8 cellular contexts compared by ENCODE assay signal in the genomic region with DNA sequence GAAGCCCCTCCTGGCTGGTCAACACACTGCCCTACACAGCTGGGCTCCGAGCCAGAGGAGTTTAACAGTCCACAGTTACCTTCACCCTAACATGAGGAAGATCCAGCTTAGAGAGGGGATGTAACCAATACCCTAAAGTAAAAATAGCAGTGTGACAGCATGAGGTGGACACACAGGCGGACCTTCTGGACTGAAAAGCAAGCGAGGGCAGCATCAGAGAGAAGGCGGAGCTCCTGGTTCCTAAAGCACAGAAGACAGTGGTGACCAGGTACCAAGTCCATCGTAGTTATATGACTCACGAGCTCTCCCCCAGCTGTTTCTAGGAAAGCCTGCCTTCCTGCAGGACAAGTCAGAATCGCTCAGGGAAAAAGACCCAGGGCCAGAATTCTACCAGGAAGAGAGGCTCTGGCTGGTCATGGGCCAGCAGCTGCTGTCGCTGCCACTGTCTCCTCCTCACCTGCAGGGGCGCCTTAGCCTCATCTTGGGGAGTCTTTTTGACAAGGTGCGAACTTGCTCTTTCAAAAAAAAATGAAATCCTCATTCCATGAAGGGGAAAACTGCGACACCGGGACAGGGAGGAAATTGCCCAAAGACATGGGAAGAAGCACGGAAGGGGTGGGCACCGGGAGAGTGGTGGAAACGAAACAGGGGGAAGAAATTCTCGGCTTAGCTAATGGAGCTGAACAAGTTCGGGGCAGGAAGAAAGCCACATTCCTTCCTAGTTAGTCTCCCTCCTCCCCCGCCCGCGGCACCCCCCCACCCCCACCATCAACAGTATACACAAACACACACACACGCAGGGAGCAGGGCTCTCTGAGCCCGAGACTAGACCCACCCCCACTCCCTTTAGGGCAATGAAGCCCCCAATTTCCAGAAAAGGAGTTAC. TPM values are rescaled to one million over a fixed set of nuclear protein-coding genes. Genes with fewer than 3 reads are reported as not detected.
DNase-seq lines count a peak whose midpoint lies in the region; ATAC-seq and TF ChIP-seq lines count a peak whose summit lies in the region.

No MANE protein-coding gene starts in this region.

- CTCF ChIA-PET in naive thymus-derived CD4-positive, alpha-beta T cell (lab: Charles Lee) = interaction anchor here (0.6 to 2.8 kb wide), 19 partner anchors 9 to 399 kb away, joined by 3 to 19 read pairs (median 4); a partner anchor contains a TSS

- no peaks in the 10 kb centered on the region for H3K27me3 ChIP-seq in esophagus (ENCODE audit: control insufficient read depth in 1 of 2, insufficient read depth in 2 of 2, low read length in 2 of 2)
- no peaks in the 10 kb centered on the region for H3K27me3 ChIP-seq in naive thymus-derived CD4-positive, alpha-beta T cell (ENCODE audit: control insufficient read depth in 2 of 2, insufficient read depth in 2 of 2, low read length in 2 of 2)
- no peaks in the 10 kb centered on the region for H3K27me3 ChIP-seq in tibial nerve

- DNase-seq in AML-193 (lab: John Stamatoyannopoulos, UW) (peak; percentile 63 to 69), GM19238 (ENCODE audit: insufficient read length, low spot score) (peak; percentile 58), NCI-H82 (lab: John Stamatoyannopoulos, UW) (peak; percentile 80), tibial nerve (ENCODE audit: low spot score in 2 of 2) (peak in 1 of 2 donors; percentile 49)
- peak; percentile 56 for DNase-seq in activated CD8-positive, alpha-beta memory T cell treated with anti-CD3 and anti-CD28 coated beads, Interleukin-2, amount 50 U/mL, for 4 hours
- peak; percentile 40 to 68 (median 60) for DNase-seq in naive thymus-derived CD4-positive, alpha-beta T cell

- 7 to 9% methylated on average over 19 to 22 of the region's 22 CpGs for WGBS in esophagus, 2 donors
- WGBS in tibial nerve, 2 donors = 11 to 13% methylated on average over 22 of the region's 22 CpGs

- peak in 1 of 2 donors; percentile 28 for TF ChIP-seq EP300 in tibial nerve (IDR thresholded peaks at IDR 0.05)

- H3K36me3 ChIP-seq in esophagus (ENCODE audit: control insufficient read depth in 2 of 2, insufficient read depth in 2 of 2, low read length in 1 of 2) = no peaks in the 10 kb centered on the region
- peaks cover 0 to 4% (median 0%) of the 10 kb centered on the region in 3 experiments for H3K36me3 ChIP-seq in naive thymus-derived CD4-positive, alpha-beta T cell (ENCODE audit: control insufficient read depth in 2 of 3, insufficient read depth in 3 of 3, low read length in 3 of 3)
- no peaks in the 10 kb centered on the region for H3K36me3 ChIP-seq in tibial nerve

- H3K9me3 Mint-ChIP-seq in naive thymus-derived CD4-positive, alpha-beta T cell = no peaks in the 10 kb centered on the region

- intact Hi-C loops in naive thymus-derived CD4-positive, alpha-beta T cell (cut with micrococcal nuclease) = loop anchor here (1.0 to 10.0 kb wide), 7 partner anchors 48 to 1215 kb away; a partner anchor contains a TSS

- TF ChIP-seq CTCF in tibial nerve (IDR thresholded peaks at IDR 0.05) = peak; percentile 34 to 70 (median 53)

- H3K27ac ChIP-seq in esophagus (ENCODE audit: low read depth in 2 of 2, low read length in 1 of 2) (peak overlapping the region; percentile 96 to 98), tibial nerve (peak overlapping the region; percentile 88 to 99 (median 96))
- peak overlapping the region; percentile 94 for H3K27ac ChIP-seq in naive thymus-derived CD4-positive, alpha-beta T cell (ENCODE audit: low read depth, low read length)

- H3K4me3 ChIP-seq in esophagus (ENCODE audit: low read depth in 1 of 2, low read length in 2 of 2) = peak overlapping the region; percentile 83 to 93
- H3K4me3 ChIP-seq in naive thymus-derived CD4-positive, alpha-beta T cell (ENCODE audit: low read length) = peak overlapping the region; percentile 89
- peak overlapping the region; percentile 90 to 99 (median 96) for H3K4me3 ChIP-seq in tibial nerve

- no peaks in the 10 kb centered on the region for H3K36me3 Mint-ChIP-seq in naive thymus-derived CD4-positive, alpha-beta T cell

- TF ChIP-seq POLR2A in tibial nerve (IDR thresholded peaks at IDR 0.05) = no peak

- no peaks in the 10 kb centered on the region for H3K9me3 ChIP-seq in esophagus (ENCODE audit: control insufficient read depth in 2 of 2, insufficient read depth in 1 of 2, low read depth in 1 of 2, low read length in 1 of 2)
- no peaks in the 10 kb centered on the region for H3K9me3 ChIP-seq in naive thymus-derived CD4-positive, alpha-beta T cell (ENCODE audit: control insufficient read depth in 2 of 3, low read length in 3 of 3)
- no peaks in the 10 kb centered on the region for H3K9me3 ChIP-seq in tibial nerve

- peaks cover 6 to 9% of the 10 kb centered on the region in 2 donors for H3K4me1 ChIP-seq in esophagus (ENCODE audit: control insufficient read depth in 2 of 2, insufficient read depth in 2 of 2, low read length in 1 of 2)
- H3K4me1 ChIP-seq in naive thymus-derived CD4-positive, alpha-beta T cell (ENCODE audit: control insufficient read depth in 2 of 2, insufficient read depth in 2 of 2, low read length in 2 of 2) = peaks cover 5 to 26% of the 10 kb centered on the region in 2 donors
- peaks cover 0 to 53% (median 21%) of the 10 kb centered on the region in 4 donors for H3K4me1 ChIP-seq in tibial nerve

- peak overlapping the region; percentile 88 to 98 (median 90) for H3K27ac Mint-ChIP-seq in naive thymus-derived CD4-positive, alpha-beta T cell

- no peak for ATAC-seq in naive thymus-derived CD4-positive, alpha-beta T cell
- ATAC-seq in HG02938 (IDR thresholded peaks at IDR 0.05; ENCODE audit: unreplicated experiment) = no peak

- peaks cover 5 to 38% (median 32%) of the 10 kb centered on the region in 7 donors for H3K4me1 Mint-ChIP-seq in naive thymus-derived CD4-positive, alpha-beta T cell

- peak overlapping the region; percentile 87 to 99 (median 94) for H3K4me3 Mint-ChIP-seq in naive thymus-derived CD4-positive, alpha-beta T cell

- no peaks in the 10 kb centered on the region for H3K27me3 Mint-ChIP-seq in naive thymus-derived CD4-positive, alpha-beta T cell

- POLR2A ChIA-PET in naive thymus-derived CD4-positive, alpha-beta T cell (lab: Charles Lee) = interaction anchor here (0.6 to 4.4 kb wide), 11 partner anchors 22 to 1007 kb away, joined by 3 to 30 read pairs (median 4); a partner anchor contains a TSS

RNA-seq across cellular contexts. Expression of a gene that starts 1.7 kb away (rescaled TPM):
- 1 to 10 TPM; 7.1 to 9.1 TPM for polyA plus RNA-seq in esophagus
- 10 to 100 TPM; 18.9 to 70.4 (median 25.0) TPM for total RNA-seq in naive thymus-derived CD4-positive, alpha-beta T cell
- polyA plus RNA-seq in naive thymus-derived CD4-positive, alpha-beta T cell = 10 to 100 TPM in 1 of 2 donors, 1 to 10 TPM in 1; 8.9 to 12.6 TPM
- 10 to 100 TPM; 13.8 to 45.9 (median 26.0) TPM for total RNA-seq in tibial nerve

RNA-seq across cellular contexts. Expression of a gene that starts 23.2 kb away (rescaled TPM):
- 100 to 1,000 TPM; 175 to 269 TPM for polyA plus RNA-seq in esophagus
- 100 to 1,000 TPM; 137 to 241 (median 221) TPM for total RNA-seq in naive thymus-derived CD4-positive, alpha-beta T cell
- 100 to 1,000 TPM in 1 of 2 donors, 10 to 100 TPM in 1; 96.9 to 155 TPM for polyA plus RNA-seq in naive thymus-derived CD4-positive, alpha-beta T cell
- total RNA-seq in tibial nerve = 100 to 1,000 TPM; 391 to 451 (median 434) TPM

RNA-seq across cellular contexts. Expression of a gene that starts 37.5 kb away (rescaled TPM):
- 10 to 100 TPM; 43.7 to 68.1 TPM for polyA plus RNA-seq in esophagus
- 100 to 1,000 TPM in 2 of 5 experiments, 10 to 100 TPM in 3; 74.7 to 108 (median 99.9) TPM for total RNA-seq in naive thymus-derived CD4-positive, alpha-beta T cell
- polyA plus RNA-seq in naive thymus-derived CD4-positive, alpha-beta T cell = 10 to 100 TPM; 70.3 to 78.5 TPM
- total RNA-seq in tibial nerve = 100 to 1,000 TPM; 122 to 298 (median 167) TPM

RNA-seq across cellular contexts. Expression of a gene that starts 51.5 kb away (rescaled TPM):
- 1,000 to 10,000 TPM in 1 of 2 donors, 100 to 1,000 TPM in 1; 709 to 1,325 TPM for polyA plus RNA-seq in esophagus
- 1,000 to 10,000 TPM; 1,563 to 2,429 (median 2,196) TPM for total RNA-seq in naive thymus-derived CD4-positive, alpha-beta T cell
- polyA plus RNA-seq in naive thymus-derived CD4-positive, alpha-beta T cell = 1,000 to 10,000 TPM; 2,042 to 2,197 TPM
- total RNA-seq in tibial nerve = 100 to 1,000 TPM; 504 to 826 (median 521) TPM
